Comparison of ENCODE assay signal across 18 cellular contexts in genomic region chr15:60580068-60580467, GRCh38.
DNase-seq lines count a peak whose midpoint lies in the region; ATAC-seq, FAIRE-seq and TF ChIP-seq lines count a peak whose summit lies in the region.
"Had no signal": no experiment of that assay in that cellular context is flagged by ENCODE, and none has a peak within 500 bp of the region (broad histone marks: within the 10 kb centered on the region; RNA-seq: fewer than 3 reads in every experiment).

No MANE protein-coding gene starts in this region.

- H3K27ac ChIP-seq in mammary epithelial cell (ENCODE audit: insufficient read depth, low read depth, low read length), result no peak overlapping the region
- no peak overlapping the region for H3K27ac ChIP-seq in breast epithelium
- H3K27ac ChIP-seq: dorsolateral prefrontal cortex, right atrium auricular region had no signal

- H2AFZ ChIP-seq in mammary epithelial cell (ENCODE audit: low read depth, low read length), result no peak overlapping the region

- no peaks in the 10 kb centered on the region for H3K27me3 Mint-ChIP-seq in activated CD8-positive, alpha-beta T cell treated with anti-CD3 and anti-CD28 coated beads, Interleukin-2, amount 10 ng/mL, durations not matched to agents 7 days and 5 days (ENCODE audit: low read depth)
- peaks cover 0 to 21% (median 20%) of the 10 kb centered on the region in 3 donors for H3K27me3 Mint-ChIP-seq in immature natural killer cell (ENCODE audit: low read depth in 3 of 3)
- H3K27me3 Mint-ChIP-seq: brain had no signal

- no peak overlapping the region for H3K9ac ChIP-seq in mammary epithelial cell (ENCODE audit: insufficient read depth, low read length)

- H3K4me1 Mint-ChIP-seq in activated CD8-positive, alpha-beta T cell treated with anti-CD3 and anti-CD28 coated beads, Interleukin-2, amount 10 ng/mL, durations not matched to agents 7 days and 5 days (ENCODE audit: low read depth), result peaks cover 87% of the 10 kb centered on the region
- H3K4me1 Mint-ChIP-seq in immature natural killer cell, result peaks cover 96 to 99% of the 10 kb centered on the region in 2 donors

- H3K36me3 ChIP-seq in mammary epithelial cell (ENCODE audit: insufficient read depth, low read length) (no peaks in the 10 kb centered on the region), breast epithelium (no peaks in the 10 kb centered on the region)
- H3K36me3 ChIP-seq: right atrium auricular region had no signal

- no peaks in the 10 kb centered on the region for H4K20me1 ChIP-seq in mammary epithelial cell (ENCODE audit: insufficient read depth, low read length)

- H3K9me3 ChIP-seq in mammary epithelial cell (replicated peaks; ENCODE audit: insufficient read depth, low read length) (no peaks in the 10 kb centered on the region), breast epithelium (no peaks in the 10 kb centered on the region)
- H3K9me3 ChIP-seq: right atrium auricular region had no signal

- H3K4me3 Mint-ChIP-seq in activated CD8-positive, alpha-beta T cell treated with anti-CD3 and anti-CD28 coated beads, Interleukin-2, amount 10 ng/mL, durations not matched to agents 7 days and 5 days, result peak overlapping the region; percentile 74
- peak overlapping the region; percentile 69 to 92 (median 77) for H3K4me3 Mint-ChIP-seq in immature natural killer cell
- H3K4me3 Mint-ChIP-seq: neural crest cell had no signal

- H3K4me3 ChIP-seq in mammary epithelial cell (replicated peaks in 1 of 3; ENCODE audit: insufficient read depth in 1 of 3, low read depth in 2 of 3, low read length in 3 of 3) (no peak overlapping the region), breast epithelium (no peak overlapping the region)
- H3K4me3 ChIP-seq: dorsolateral prefrontal cortex, lung, right atrium auricular region had no signal

- H3K4me1 ChIP-seq in mammary epithelial cell (ENCODE audit: insufficient read depth, low read length), result peaks cover 9% of the 10 kb centered on the region
- H3K4me1 ChIP-seq in breast epithelium, result peaks cover 0 to 4% of the 10 kb centered on the region in 2 donors

- no peak overlapping the region for H3K4me2 ChIP-seq in mammary epithelial cell (ENCODE audit: insufficient read depth, low read depth, low read length)

- in situ Hi-C loops in mammary epithelial cell (cut with MboI; ENCODE audit: low sequenced_read_pairs in 2 of 2), result loop anchor here in 1 of 2 donors (5.0 to 10.0 kb wide), 2 partner anchors 352 to 1255 kb away; no protein-coding TSS in a partner anchor

- H3K27ac Mint-ChIP-seq in activated CD8-positive, alpha-beta T cell treated with anti-CD3 and anti-CD28 coated beads, Interleukin-2, amount 10 ng/mL, durations not matched to agents 7 days and 5 days, result peak overlapping the region; percentile 96
- peak overlapping the region; percentile 91 to 98 (median 93) for H3K27ac Mint-ChIP-seq in immature natural killer cell

- peak; percentile 79 for FAIRE-seq in urothelium cell line (lab: Jason Lieb, UNC)

- H3K9me3 Mint-ChIP-seq in activated CD8-positive, alpha-beta T cell treated with anti-CD3 and anti-CD28 coated beads, Interleukin-2, amount 10 ng/mL, durations not matched to agents 7 days and 5 days (ENCODE audit: insufficient read depth), result no peaks in the 10 kb centered on the region
- no peaks in the 10 kb centered on the region for H3K9me3 Mint-ChIP-seq in immature natural killer cell
- H3K9me3 Mint-ChIP-seq: neural crest cell had no signal

- CTCF ChIA-PET in mammary epithelial cell (lab: Charles Lee; ENCODE audit: low non-redundant PET), result no interaction called here
- CTCF ChIA-PET in activated CD8-positive, alpha-beta T cell treated with anti-CD3 and anti-CD28 coated beads, Interleukin-2, amount 10 ng/mL, durations not matched to agents 7 days and 5 days (lab: Charles Lee), result interaction anchor here (0.6 to 9.8 kb wide), 13 partner anchors 8 to 341 kb away, joined by 3 to 116 read pairs (median 6); no protein-coding TSS in a partner anchor

- ATAC-seq in activated CD8-positive, alpha-beta T cell treated with anti-CD3 and anti-CD28 coated beads, Interleukin-2, amount 10 ng/mL, durations not matched to agents 7 days and 5 days, result no peak
- ATAC-seq in GM18868 (IDR thresholded peaks at IDR 0.05; ENCODE audit: unreplicated experiment), result no peak

- dilution Hi-C loops in mammary epithelial cell (cut with HindIII; ENCODE audit: low sequenced_read_pairs), result no loop called here

- no TSS peak for BruUV-seq in mammary epithelial cell (replicated peaks; lab: Mats Ljungman, UMichigan)

- POLR2A ChIA-PET in activated CD8-positive, alpha-beta T cell treated with anti-CD3 and anti-CD28 coated beads, Interleukin-2, amount 10 ng/mL, durations not matched to agents 7 days and 5 days (lab: Charles Lee), result interaction anchor here (0.8 to 9.1 kb wide), 5 partner anchors 8 to 59 kb away, joined by 3 to 97 read pairs (median 30); no protein-coding TSS in a partner anchor

- H3K27me3 ChIP-seq in mammary epithelial cell (ENCODE audit: insufficient read depth, low read length) (no peaks in the 10 kb centered on the region), breast epithelium (no peaks in the 10 kb centered on the region)
- H3K27me3 ChIP-seq: dorsolateral prefrontal cortex, right atrium auricular region had no signal

- H3K79me2 ChIP-seq in mammary epithelial cell (ENCODE audit: insufficient read depth, low read length), result no peaks in the 10 kb centered on the region

- H3K36me3 Mint-ChIP-seq in activated CD8-positive, alpha-beta T cell treated with anti-CD3 and anti-CD28 coated beads, Interleukin-2, amount 10 ng/mL, durations not matched to agents 7 days and 5 days (ENCODE audit: low read depth), result peaks cover 40% of the 10 kb centered on the region
- peaks cover 3 to 7% (median 3%) of the 10 kb centered on the region in 3 donors for H3K36me3 Mint-ChIP-seq in immature natural killer cell

- TF ChIP-seq POLR2A in breast epithelium (IDR thresholded peaks at IDR 0.05), result no peak

- TF ChIP-seq CTCF in mammary epithelial cell (conservative IDR thresholded peaks at IDR 0.05 in 1 of 2, IDR thresholded peaks at IDR 0.05 in 1 of 2; ENCODE audit: extremely low read depth in 1 of 2, insufficient read depth in 1 of 2, low read depth in 1 of 2, low read length in 2 of 2) (no peak), breast epithelium (IDR thresholded peaks at IDR 0.05) (no peak)

- intact Hi-C loops in mammary epithelial cell (cut with micrococcal nuclease) (no loop called here), breast epithelium (cut with DNase I; ENCODE audit: low total_unique reads) (no loop called here)

- DNase-seq in mammary epithelial cell (peak; percentile 33), breast epithelium (ENCODE audit: low spot score in 2 of 2) (no peak), immature natural killer cell (no peak), urothelium cell line (ENCODE audit: low spot score) (no peak), D341Med (ENCODE audit: low spot score) (no peak), NCI-H1417 treated with DMSO at 0.1 percent for 48 hours (lab: John Stamatoyannopoulos, UW) (no peak)
- no peak for DNase-seq in activated CD8-positive, alpha-beta T cell treated with anti-CD3 and anti-CD28 coated beads, Interleukin-2, amount 10 ng/mL, durations not matched to agents 7 days and 5 days
- DNase-seq: activated CD4-positive, CD25-positive, alpha-beta regulatory T cell; activated effector memory CD4-positive, alpha-beta T cell treated with Interleukin-2 at 50 U/mL for 16 hours; DMS53; dorsolateral prefrontal cortex; NCI-H1694 treated with DMSO at 0.1 percent for 48 hours; NCI-H510A treated with DMSO at 0.1 percent for 48 hours had no signal
